Comparison of ENCODE assay signal across 21 cellular contexts in the genomic region with DNA sequence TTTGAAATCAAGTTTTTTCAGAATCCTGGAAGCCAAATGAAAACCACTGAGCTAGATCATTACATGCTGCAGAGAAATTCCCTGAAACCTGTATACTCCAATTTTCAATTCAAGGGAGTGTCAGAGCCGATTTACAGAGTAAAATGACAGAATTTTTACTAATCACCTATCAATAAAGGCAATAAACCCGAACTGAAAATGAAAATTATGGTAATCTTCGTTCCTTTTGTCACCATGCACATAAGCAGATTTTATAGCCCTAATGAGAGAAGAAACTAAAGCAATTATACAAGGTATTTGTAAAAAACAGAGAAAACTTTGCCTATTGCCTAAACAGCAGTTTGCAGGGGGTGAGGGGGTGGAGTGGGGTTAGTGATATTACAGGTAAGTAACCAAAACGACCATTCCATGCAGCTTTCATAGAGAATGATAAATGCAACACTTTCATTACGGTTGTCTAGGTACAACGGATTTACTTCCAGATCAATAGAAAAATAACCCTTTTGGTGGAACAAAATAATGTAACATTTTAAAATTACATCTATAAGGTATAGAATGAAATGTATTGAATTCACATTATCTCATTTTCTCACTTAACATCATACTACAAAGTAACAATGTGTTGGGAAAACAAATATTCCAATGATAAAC.
DNase-seq lines count a peak whose midpoint lies in the region; ATAC-seq and TF ChIP-seq lines count a peak whose summit lies in the region.
"Had no signal": no experiment of that assay in that cellular context is flagged by ENCODE, and none has a peak within 500 bp of the region (broad histone marks: within the 10 kb centered on the region; RNA-seq: fewer than 3 reads in every experiment).

No MANE protein-coding gene starts in this region.

- H3K27me3 Mint-ChIP-seq in Calu3 (ENCODE audit: unreplicated experiment), result no peaks in the 10 kb centered on the region
- H3K27me3 Mint-ChIP-seq in WTC11 (ENCODE audit: low read depth), result no peaks in the 10 kb centered on the region
- no peaks in the 10 kb centered on the region for H3K27me3 Mint-ChIP-seq in neural crest cell (ENCODE audit: low read depth)

- H3K4me3 ChIP-seq in HEK293 (ENCODE audit: low read depth, low read length), result no peak overlapping the region
- H3K4me3 ChIP-seq: body of pancreas, stomach had no signal

- peaks cover 34% of the 10 kb centered on the region for H3K4me1 Mint-ChIP-seq in Calu3 (ENCODE audit: low read depth, unreplicated experiment)
- H3K4me1 Mint-ChIP-seq in WTC11, result peaks cover 59% of the 10 kb centered on the region
- peaks cover 49% of the 10 kb centered on the region for H3K4me1 Mint-ChIP-seq in neural crest cell

- no peaks in the 10 kb centered on the region for H3K9me3 ChIP-seq in HEK293 (ENCODE audit: control insufficient read depth, insufficient read depth, low read depth, low read length)
- H3K9me3 ChIP-seq: body of pancreas, stomach had no signal

- peaks cover 19% of the 10 kb centered on the region for H3K4me1 ChIP-seq in HEK293 (ENCODE audit: control insufficient read depth, insufficient read depth, low read length)

- in situ Hi-C loops in GM13977 (cut with MboI; ENCODE audit: low pct_unique_long_range_greater_than_20kb, low sequenced_read_pairs, unreplicated experiment), result loop anchor here (10.0 kb wide), 1 partner anchor 75 kb away; no protein-coding TSS in a partner anchor

- H3K4me3 Mint-ChIP-seq in Calu3 (ENCODE audit: low read depth, unreplicated experiment) (peak overlapping the region; percentile 35), WTC11 (peak overlapping the region; percentile 26; the same call in 1 of the 2 replicates), neural crest cell (peak overlapping the region; percentile 10)
- H3K4me3 Mint-ChIP-seq: activated CD8-positive, alpha-beta T cell treated with anti-CD3 and anti-CD28 coated beads for 36 hours; T-helper 17 cell had no signal

- intact Hi-C loops in Calu3 (cut with micrococcal nuclease; ENCODE audit: unreplicated experiment), result loop anchor here (2.0 to 5.0 kb wide), 4 partner anchors 23 to 127 kb away; no protein-coding TSS in a partner anchor
- intact Hi-C loops in head of caudate nucleus (cut with DNase I), result no loop called here

- POLR2A ChIA-PET in HEK293 (lab: Yijun Ruan, JAX) (interaction anchor here (0.6 kb wide), 1 partner anchor 63 kb away, joined by 3 read pairs; no protein-coding TSS in a partner anchor), WTC11 (lab: Charles Lee) (no interaction called here)

- CTCF ChIA-PET in Calu3 (lab: Charles Lee) (interaction anchor here (0.6 kb wide), 1 partner anchor 12 kb away, joined by 4 read pairs; no protein-coding TSS in a partner anchor), HEK293 (lab: Yijun Ruan, JAX) (interaction anchor here (0.6 to 2.8 kb wide), 9 partner anchors 13 to 546 kb away, joined by 3 to 25 read pairs (median 5); no protein-coding TSS in a partner anchor), WTC11 (lab: Charles Lee) (interaction anchor here (1.3 to 2.0 kb wide), 3 partner anchors 11 to 130 kb away, joined by 4 to 9 read pairs (median 7); no protein-coding TSS in a partner anchor)

- no TSS peak for BruUV-seq in Calu3 (replicated peaks; lab: Mats Ljungman, UMichigan)

- ATAC-seq in WTC11 (no peak), GM18858 (IDR thresholded peaks at IDR 0.05; ENCODE audit: unreplicated experiment) (no peak)
- ATAC-seq: activated CD8-positive, alpha-beta T cell treated with anti-CD3 and anti-CD28 coated beads for 36 hours; activated naive CD4-positive, alpha-beta T cell treated with anti-CD3 and anti-CD28 coated beads, Interleukin-2, amount 50 U/mL, for 72 hours; body of pancreas; T-helper 17 cell had no signal

- H3K27ac Mint-ChIP-seq in Calu3 (ENCODE audit: unreplicated experiment), result peak overlapping the region; percentile 57
- peak overlapping the region; percentile 23 for H3K27ac Mint-ChIP-seq in WTC11
- no peak overlapping the region for H3K27ac Mint-ChIP-seq in neural crest cell (ENCODE audit: unreplicated experiment)
- H3K27ac Mint-ChIP-seq: activated CD8-positive, alpha-beta T cell treated with anti-CD3 and anti-CD28 coated beads for 36 hours; activated naive CD4-positive, alpha-beta T cell treated with anti-CD3 and anti-CD28 coated beads, Interleukin-2, amount 50 U/mL, for 72 hours; T-helper 17 cell had no signal

- peaks cover 32% of the 10 kb centered on the region for H3K36me3 Mint-ChIP-seq in Calu3 (ENCODE audit: insufficient read depth, unreplicated experiment)
- no peaks in the 10 kb centered on the region for H3K36me3 Mint-ChIP-seq in WTC11
- H3K36me3 Mint-ChIP-seq in neural crest cell (ENCODE audit: low read depth), result no peaks in the 10 kb centered on the region
- H3K36me3 Mint-ChIP-seq: activated naive CD4-positive, alpha-beta T cell treated with anti-CD3 and anti-CD28 coated beads, Interleukin-2, amount 50 U/mL, for 72 hours had no signal

- DNase-seq in Calu3, result no peak
- DNase-seq in WTC11 (ENCODE audit: low spot score), result no peak
- DNase-seq in neural crest cell (ENCODE audit: low read depth, low spot score), result no peak
- DNase-seq in GM13977 (ENCODE audit: low spot score), result no peak
- no peak for DNase-seq in head of caudate nucleus
- DNase-seq in RKO (ENCODE audit: low spot score), result no peak
- DNase-seq: activated CD8-positive, alpha-beta T cell treated with anti-CD3 and anti-CD28 coated beads for 36 hours; activated T-cell treated with anti-CD3 and anti-CD28 coated beads, Interleukin-2, amount 50 U/mL, for 48 hours; body of pancreas; EL; GOT3; Kasumi-1; NCI-H146; NCI-H2227 treated with DMSO at 0.1 percent for 48 hours; NK-92 treated with Interleukin-12 subunit alpha and Interleukin-12 subunit beta, amount 100 ng/mL, for 24 hours; SHP77; stomach; T-helper 17 cell had no signal

- no peaks in the 10 kb centered on the region for H3K9me3 Mint-ChIP-seq in Calu3 (ENCODE audit: low read depth, unreplicated experiment)
- H3K9me3 Mint-ChIP-seq in WTC11, result no peaks in the 10 kb centered on the region
- H3K9me3 Mint-ChIP-seq in neural crest cell, result peaks cover 3% of the 10 kb centered on the region
- H3K9me3 Mint-ChIP-seq: activated CD8-positive, alpha-beta T cell treated with anti-CD3 and anti-CD28 coated beads for 36 hours; activated naive CD4-positive, alpha-beta T cell treated with anti-CD3 and anti-CD28 coated beads, Interleukin-2, amount 50 U/mL, for 72 hours had no signal

- H3K27ac ChIP-seq in HEK293 (ENCODE audit: extremely low read depth, low read depth, low read length), result no peak overlapping the region

- TF ChIP-seq CTCF in Calu3 (IDR thresholded peaks at IDR 0.05; ENCODE audit: unreplicated experiment), result no peak
- no peak for TF ChIP-seq CTCF in HEK293 (tag by site-specific recombination; IDR thresholded peaks at IDR 0.05)
- no peak for TF ChIP-seq CTCF in WTC11 (IDR thresholded peaks at IDR 0.05)
- TF ChIP-seq CTCF in neural crest cell (conservative IDR thresholded peaks at IDR 0.05), result no peak
- TF ChIP-seq CTCF in GM13977 (IDR thresholded peaks at IDR 0.05; ENCODE audit: extremely low read depth, insufficient read depth, missing control alignments), result no peak

- no peaks in the 10 kb centered on the region for H3K36me3 ChIP-seq in HEK293 (ENCODE audit: control insufficient read depth in 2 of 2, insufficient read depth in 1 of 2, low read length in 2 of 2)
- H3K36me3 ChIP-seq: stomach had no signal

TF ChIP-seq in HEK293, 187 proteins besides CTCF, POLR2A, EP300 and RAD21:
- TF ChIP-seq, protein P1, sequence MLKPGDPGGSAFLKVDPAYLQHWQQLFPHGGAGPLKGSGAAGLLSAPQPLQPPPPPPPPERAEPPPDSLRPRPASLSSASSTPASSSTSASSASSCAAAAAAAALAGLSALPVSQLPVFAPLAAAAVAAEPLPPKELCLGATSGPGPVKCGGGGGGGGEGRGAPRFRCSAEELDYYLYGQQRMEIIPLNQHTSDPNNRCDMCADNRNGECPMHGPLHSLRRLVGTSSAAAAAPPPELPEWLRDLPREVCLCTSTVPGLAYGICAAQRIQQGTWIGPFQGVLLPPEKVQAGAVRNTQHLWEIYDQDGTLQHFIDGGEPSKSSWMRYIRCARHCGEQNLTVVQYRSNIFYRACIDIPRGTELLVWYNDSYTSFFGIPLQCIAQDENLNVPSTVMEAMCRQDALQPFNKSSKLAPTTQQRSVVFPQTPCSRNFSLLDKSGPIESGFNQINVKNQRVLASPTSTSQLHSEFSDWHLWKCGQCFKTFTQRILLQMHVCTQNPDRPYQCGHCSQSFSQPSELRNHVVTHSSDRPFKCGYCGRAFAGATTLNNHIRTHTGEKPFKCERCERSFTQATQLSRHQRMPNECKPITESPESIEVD (tag by site-specific recombination; IDR thresholded peaks at IDR 0.05), result peak; percentile 73
- no peak for TF ChIP-seq ZNF175 (tag by site-specific recombination; IDR thresholded peaks at IDR 0.05)
TF ChIP-seq in HEK293: peak in this region for 1.

TF ChIP-seq in WTC11, 78 proteins besides CTCF, POLR2A, EP300 and RAD21 (continues in another document):
- no peak for TF ChIP-seq GRHL2 (CRISPR knock-in tag; IDR thresholded peaks at IDR 0.05; ENCODE audit: insufficient replicate concordance, severe bottlenecking)
- no peak for TF ChIP-seq FOXJ3 (CRISPR knock-in tag; IDR thresholded peaks at IDR 0.05; ENCODE audit: borderline replicate concordance)
- TF ChIP-seq, protein P2, sequence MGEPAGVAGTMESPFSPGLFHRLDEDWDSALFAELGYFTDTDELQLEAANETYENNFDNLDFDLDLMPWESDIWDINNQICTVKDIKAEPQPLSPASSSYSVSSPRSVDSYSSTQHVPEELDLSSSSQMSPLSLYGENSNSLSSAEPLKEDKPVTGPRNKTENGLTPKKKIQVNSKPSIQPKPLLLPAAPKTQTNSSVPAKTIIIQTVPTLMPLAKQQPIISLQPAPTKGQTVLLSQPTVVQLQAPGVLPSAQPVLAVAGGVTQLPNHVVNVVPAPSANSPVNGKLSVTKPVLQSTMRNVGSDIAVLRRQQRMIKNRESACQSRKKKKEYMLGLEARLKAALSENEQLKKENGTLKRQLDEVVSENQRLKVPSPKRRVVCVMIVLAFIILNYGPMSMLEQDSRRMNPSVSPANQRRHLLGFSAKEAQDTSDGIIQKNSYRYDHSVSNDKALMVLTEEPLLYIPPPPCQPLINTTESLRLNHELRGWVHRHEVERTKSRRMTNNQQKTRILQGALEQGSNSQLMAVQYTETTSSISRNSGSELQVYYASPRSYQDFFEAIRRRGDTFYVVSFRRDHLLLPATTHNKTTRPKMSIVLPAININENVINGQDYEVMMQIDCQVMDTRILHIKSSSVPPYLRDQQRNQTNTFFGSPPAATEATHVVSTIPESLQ (CRISPR knock-in tag; IDR thresholded peaks at IDR 0.05), result no peak
- no peak for TF ChIP-seq SP1 (CRISPR knock-in tag; conservative IDR thresholded peaks at IDR 0.05)
